In genomic region chr21:29196021-29196663, GRCh38 we compare ENCODE assay signal across 8 cellular contexts.
DNase-seq lines count a peak whose midpoint lies in the region; ATAC-seq and TF ChIP-seq lines count a peak whose summit lies in the region.

No MANE protein-coding gene starts in this region.

- peaks cover 31% of the 10 kb centered on the region for H3K9me3 Mint-ChIP-seq in activated CD8-positive, alpha-beta T cell treated with anti-CD3 and anti-CD28 coated beads for 36 hours
- H3K9me3 Mint-ChIP-seq in natural killer cell treated with Interleukin-12 subunit alpha and Interleukin-12 subunit beta and Interleukin-15 and Interleukin-18, amount 100 ng/mL, for 72 hours = peaks cover 3% of the 10 kb centered on the region

- DNase-seq in GM13976 (ENCODE audit: low spot score) (peak; percentile 82), NCI-H460 (ENCODE audit: extremely low read depth, low read depth) (peak; percentile 88), epithelial cell of prostate (ENCODE audit: low read depth, low spot score) (peak; percentile 84), NCI-H146 (lab: John Stamatoyannopoulos, UW) (no peak)
- peak; percentile 88 for DNase-seq in activated CD8-positive, alpha-beta T cell treated with anti-CD3 and anti-CD28 coated beads for 36 hours
- DNase-seq in natural killer cell treated with Interleukin-12 subunit alpha and Interleukin-12 subunit beta and Interleukin-15 and Interleukin-18, amount 100 ng/mL, for 72 hours (ENCODE audit: low spot score) = peak; percentile 81

- 14% methylated on average over 8 of the region's 8 CpGs for WGBS in thymus

- H3K4me1 ChIP-seq in thymus (ENCODE audit: control insufficient read depth, insufficient read depth, low read length) = peaks cover 3% of the 10 kb centered on the region

- H3K4me1 Mint-ChIP-seq in activated CD8-positive, alpha-beta T cell treated with anti-CD3 and anti-CD28 coated beads for 36 hours (ENCODE audit: low read depth) = peaks cover 29% of the 10 kb centered on the region
- peaks cover 14 to 15% of the 10 kb centered on the region in 2 donors for H3K4me1 Mint-ChIP-seq in natural killer cell treated with Interleukin-12 subunit alpha and Interleukin-12 subunit beta and Interleukin-15 and Interleukin-18, amount 100 ng/mL, for 72 hours (ENCODE audit: low read depth in 2 of 2)

- H3K27me3 Mint-ChIP-seq in activated CD8-positive, alpha-beta T cell treated with anti-CD3 and anti-CD28 coated beads for 36 hours = no peaks in the 10 kb centered on the region
- H3K27me3 Mint-ChIP-seq in natural killer cell treated with Interleukin-12 subunit alpha and Interleukin-12 subunit beta and Interleukin-15 and Interleukin-18, amount 100 ng/mL, for 72 hours = peaks cover 16 to 19% of the 10 kb centered on the region in 2 donors

- peak overlapping the region; percentile 30 for H3K4me3 ChIP-seq in thymus (ENCODE audit: low read length)

- peak overlapping the region; percentile 70 for H3K4me3 Mint-ChIP-seq in activated CD8-positive, alpha-beta T cell treated with anti-CD3 and anti-CD28 coated beads for 36 hours
- H3K4me3 Mint-ChIP-seq in natural killer cell treated with Interleukin-12 subunit alpha and Interleukin-12 subunit beta and Interleukin-15 and Interleukin-18, amount 100 ng/mL, for 72 hours = peak overlapping the region; percentile 72

- H3K9me3 ChIP-seq in thymus (ENCODE audit: control insufficient read depth) = no peaks in the 10 kb centered on the region

- peak; percentile 35 for TF ChIP-seq CTCF in GM13976 (IDR thresholded peaks at IDR 0.05; ENCODE audit: borderline replicate concordance, control extremely low read depth, extremely low read depth, insufficient read depth, missing control alignments)
- peak; percentile 75 for TF ChIP-seq CTCF in activated CD8-positive, alpha-beta T cell treated with anti-CD3 and anti-CD28 coated beads for 36 hours (IDR thresholded peaks at IDR 0.05)

- no peaks in the 10 kb centered on the region for H3K36me3 ChIP-seq in thymus (ENCODE audit: control insufficient read depth, insufficient read depth)

- peaks cover 18% of the 10 kb centered on the region for H3K36me3 Mint-ChIP-seq in activated CD8-positive, alpha-beta T cell treated with anti-CD3 and anti-CD28 coated beads for 36 hours (ENCODE audit: low read depth)
- H3K36me3 Mint-ChIP-seq in natural killer cell treated with Interleukin-12 subunit alpha and Interleukin-12 subunit beta and Interleukin-15 and Interleukin-18, amount 100 ng/mL, for 72 hours = peaks cover 18% of the 10 kb centered on the region

- peak overlapping the region; percentile 92 for H3K27ac Mint-ChIP-seq in activated CD8-positive, alpha-beta T cell treated with anti-CD3 and anti-CD28 coated beads for 36 hours
- peak overlapping the region; percentile 58 to 92 for H3K27ac Mint-ChIP-seq in natural killer cell treated with Interleukin-12 subunit alpha and Interleukin-12 subunit beta and Interleukin-15 and Interleukin-18, amount 100 ng/mL, for 72 hours

- peak; percentile 98 for ATAC-seq in HG02642 (IDR thresholded peaks at IDR 0.05; ENCODE audit: poor library complexity, unreplicated experiment)
- ATAC-seq in activated CD8-positive, alpha-beta T cell treated with anti-CD3 and anti-CD28 coated beads for 36 hours = peak; percentile 99
- peak; percentile 95 to 97 for ATAC-seq in natural killer cell treated with Interleukin-12 subunit alpha and Interleukin-12 subunit beta and Interleukin-15 and Interleukin-18, amount 100 ng/mL, for 72 hours

- POLR2A ChIA-PET in activated CD8-positive, alpha-beta T cell treated with anti-CD3 and anti-CD28 coated beads for 36 hours (lab: Charles Lee) = no interaction called here

- H3K27me3 ChIP-seq in thymus (ENCODE audit: control insufficient read depth, insufficient read depth) = no peaks in the 10 kb centered on the region

- in situ Hi-C loops in GM13976 (cut with MboI; ENCODE audit: low sequenced_read_pairs, unreplicated experiment) = no loop called here

- CTCF ChIA-PET in activated CD8-positive, alpha-beta T cell treated with anti-CD3 and anti-CD28 coated beads for 36 hours (lab: Charles Lee) = interaction anchor here (0.7 to 1.6 kb wide), 7 partner anchors 9 to 280 kb away, joined by 3 to 6 read pairs (median 4); no protein-coding TSS in a partner anchor

- H3K27ac ChIP-seq in epithelial cell of prostate (peak overlapping the region; percentile 74), thymus (ENCODE audit: low read depth) (no peak overlapping the region)

- intact Hi-C loops in activated CD8-positive, alpha-beta T cell treated with anti-CD3 and anti-CD28 coated beads for 36 hours (cut with micrococcal nuclease) = loop anchor here (5.0 to 10.0 kb wide), 2 partner anchors 101 to 149 kb away; partner anchors contain the start of gene BACH1
